1 cellular context compared by ENCODE assay signal in genomic region chr10:132363376-132363775, GRCh38.
TF ChIP-seq lines count a peak whose summit lies in the region.

No MANE protein-coding gene starts in this region.

TF ChIP-seq in H1, 55 proteins besides CTCF, POLR2A, EP300 and RAD21:
- no peak for TF ChIP-seq SP4 (IDR thresholded peaks at IDR 0.05; ENCODE audit: low read length)
- TF ChIP-seq TAF7 (optimal IDR thresholded peaks at IDR 0.05; ENCODE audit: borderline replicate concordance, low read depth, low read length), result no peak
- TF ChIP-seq ATF3 (IDR thresholded peaks at IDR 0.05; ENCODE audit: insufficient read depth, low read depth, low read length), result no peak
- TF ChIP-seq GABPA (IDR thresholded peaks at IDR 0.05; ENCODE audit: borderline replicate concordance, insufficient read depth, low read length), result no peak
- no peak for TF ChIP-seq HDAC6 (IDR thresholded peaks at IDR 0.05; ENCODE audit: low read depth, low read length)
- TF ChIP-seq TBP (IDR thresholded peaks at IDR 0.05; ENCODE audit: low read depth, low read length), result no peak
- TF ChIP-seq CBX8 (IDR thresholded peaks at IDR 0.05; ENCODE audit: borderline replicate concordance, low read depth, low read length), result no peak
- no peak for TF ChIP-seq RXRA (IDR thresholded peaks at IDR 0.05; ENCODE audit: insufficient read depth, low read depth, low read length)
- TF ChIP-seq ASH2L (IDR thresholded peaks at IDR 0.05; ENCODE audit: low read length), result no peak
- TF ChIP-seq TAF1 (IDR thresholded peaks at IDR 0.05; ENCODE audit: low read depth, low read length), result no peak
- no peak for TF ChIP-seq TCF12 (IDR thresholded peaks at IDR 0.05; ENCODE audit: low read depth, low read length)
- TF ChIP-seq CTBP2 (IDR thresholded peaks at IDR 0.05; ENCODE audit: borderline replicate concordance, insufficient read depth, insufficient read length, low read length), result no peak
- no peak for TF ChIP-seq SRF (IDR thresholded peaks at IDR 0.05; ENCODE audit: low read depth, low read length)
- TF ChIP-seq CHD1 (IDR thresholded peaks at IDR 0.05; ENCODE audit: low read depth, low read length), result no peak
